In genomic region chr10:51699475-51700227, GRCh38 we compare ENCODE assay signal across 8 cellular contexts. TPM values are rescaled to one million over a fixed set of nuclear protein-coding genes. Genes with fewer than 3 reads are reported as not detected.
DNase-seq lines count a peak whose midpoint lies in the region; ATAC-seq and TF ChIP-seq lines count a peak whose summit lies in the region.

A gene with protein sequence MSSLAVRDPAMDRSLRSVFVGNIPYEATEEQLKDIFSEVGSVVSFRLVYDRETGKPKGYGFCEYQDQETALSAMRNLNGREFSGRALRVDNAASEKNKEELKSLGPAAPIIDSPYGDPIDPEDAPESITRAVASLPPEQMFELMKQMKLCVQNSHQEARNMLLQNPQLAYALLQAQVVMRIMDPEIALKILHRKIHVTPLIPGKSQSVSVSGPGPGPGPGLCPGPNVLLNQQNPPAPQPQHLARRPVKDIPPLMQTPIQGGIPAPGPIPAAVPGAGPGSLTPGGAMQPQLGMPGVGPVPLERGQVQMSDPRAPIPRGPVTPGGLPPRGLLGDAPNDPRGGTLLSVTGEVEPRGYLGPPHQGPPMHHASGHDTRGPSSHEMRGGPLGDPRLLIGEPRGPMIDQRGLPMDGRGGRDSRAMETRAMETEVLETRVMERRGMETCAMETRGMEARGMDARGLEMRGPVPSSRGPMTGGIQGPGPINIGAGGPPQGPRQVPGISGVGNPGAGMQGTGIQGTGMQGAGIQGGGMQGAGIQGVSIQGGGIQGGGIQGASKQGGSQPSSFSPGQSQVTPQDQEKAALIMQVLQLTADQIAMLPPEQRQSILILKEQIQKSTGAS (minus strand): TSS chr10:51699595. CDS start chr10:51699549, 46 bp downstream.

- POLR2A ChIA-PET in T-cell (lab: Charles Lee): no interaction called here

- TF ChIP-seq POLR2A in heart left ventricle (IDR thresholded peaks at IDR 0.05): peak in 1 of 2 donors; percentile 18

- H3K36me3 Mint-ChIP-seq in T-cell (peaks cover 16% of the 10 kb centered on the region), type B pancreatic cell (peaks cover 24% of the 10 kb centered on the region)

- no peak for TF ChIP-seq CTCF in GM12875 (IDR thresholded peaks at IDR 0.05; ENCODE audit: borderline replicate concordance, insufficient read depth, low read depth, low read length)
- no peak for TF ChIP-seq CTCF in heart left ventricle (IDR thresholded peaks at IDR 0.05)
- no peak for TF ChIP-seq CTCF in type B pancreatic cell (conservative IDR thresholded peaks at IDR 0.05)

- intact Hi-C loops in heart left ventricle (cut with DNase I): loop anchor here in 3 of 10 donors (10.0 kb wide), 1 partner anchor 255 kb away; no protein-coding TSS in a partner anchor

- peak within 1 kb of the TSS; percentile 87 for H3K4me3 ChIP-seq in GM12875 (ENCODE audit: low read depth, low read length)
- H3K4me3 ChIP-seq in heart left ventricle: peak within 1 kb of the TSS; percentile 58 to 93 (median 74)

- H3K36me3 ChIP-seq in heart left ventricle: peaks cover 0 to 22% (median 10%) of the 10 kb centered on the region in 9 donors

- H3K4me1 ChIP-seq in heart left ventricle: peaks cover 7 to 51% (median 41%) of the 10 kb centered on the region in 12 donors

- H3K4me1 Mint-ChIP-seq in T-cell (peaks cover 50% of the 10 kb centered on the region in 3 donors), type B pancreatic cell (ENCODE audit: unreplicated experiment) (peaks cover 33% of the 10 kb centered on the region)

- H3K27me3 Mint-ChIP-seq in T-cell (peaks cover 0 to 3% of the 10 kb centered on the region in 2 donors), type B pancreatic cell (no peaks in the 10 kb centered on the region)

- H3K4me3 Mint-ChIP-seq in T-cell: peak within 1 kb of the TSS; percentile 95 to 99 (median 98)
- H3K4me3 Mint-ChIP-seq in type B pancreatic cell: peak within 1 kb of the TSS; percentile 98

- CTCF ChIA-PET in T-cell (lab: Charles Lee): interaction anchor here in 1 of 2 donors (0.7 to 1.0 kb wide), 2 partner anchors 15 to 42 kb away, joined by 3 read pairs; no protein-coding TSS in a partner anchor

- WGBS in adipose tissue, 3 donors: 0 to 1% (median 0%) methylated on average over 45 of the region's 45 CpGs
- WGBS in heart left ventricle, 4 donors: 0 to 1% (median 1%) methylated on average over 45 of the region's 45 CpGs

- H3K27me3 ChIP-seq in heart left ventricle: no peaks in the 10 kb centered on the region

- no peaks in the 10 kb centered on the region for H3K9me3 ChIP-seq in heart left ventricle

- H3K27ac Mint-ChIP-seq in T-cell (peak within 1 kb of the TSS; percentile 100), type B pancreatic cell (peak within 1 kb of the TSS; percentile 100)

- ATAC-seq in HG02798 (IDR thresholded peaks at IDR 0.05; ENCODE audit: poor library complexity, unreplicated experiment) (peak; percentile 95), T-cell (replicated peaks in 1 of 4) (peak; percentile 90 to 92 (median 92)), heart left ventricle (peak; percentile 95 to 98 (median 97))

- DNase-seq in NCI-H1436 (lab: John Stamatoyannopoulos, UW): peak; percentile 90
- peak; percentile 80 to 93 (median 88) for DNase-seq in T-cell
- peak; percentile 90 to 92 (median 91) for DNase-seq in heart left ventricle
- DNase-seq in pons (ENCODE audit: low spot score): peak; percentile 98
- DNase-seq in type B pancreatic cell (ENCODE audit: extremely low spot score, unreplicated experiment): peak; percentile 87

- H3K9me3 Mint-ChIP-seq in T-cell (no peaks in the 10 kb centered on the region), type B pancreatic cell (no peaks in the 10 kb centered on the region)

- H3K27ac ChIP-seq in adipose tissue (ENCODE audit: low read depth, low read length) (peak within 1 kb of the TSS; percentile 95), heart left ventricle (peak within 1 kb of the TSS; percentile 88 to 98 (median 94))

RNA-seq across cellular contexts. Expression of the gene that starts here (rescaled TPM):
- 10 to 100 TPM; 22.3 to 35.0 (median 30.0) TPM for total RNA-seq in T-cell
- 10 to 100 TPM in 2 of 3 donors, 1 to 10 TPM in 1; 6.6 to 19.6 (median 12.1) TPM for polyA plus RNA-seq in adipose tissue
- 10 to 100 TPM; 18.5 to 27.4 (median 22.7) TPM for total RNA-seq in heart left ventricle
- 10 to 100 TPM; 10.6 to 14.2 TPM for polyA plus RNA-seq in heart left ventricle
- 23.6 and 31.6 TPM in 2 replicates for total RNA-seq in type B pancreatic cell (ENCODE audit: low replicate concordance)

Comparison
In these comparisons a context has a peak if more than half of its experiments do, and no peak if none do; other contexts are left out.
1. Peak in every context shown above with its lines: DNase-seq, ATAC-seq, H3K4me3 ChIP-seq and H3K27ac ChIP-seq.